Comparison of ENCODE assay signal across 1 cellular context in the genomic region with DNA sequence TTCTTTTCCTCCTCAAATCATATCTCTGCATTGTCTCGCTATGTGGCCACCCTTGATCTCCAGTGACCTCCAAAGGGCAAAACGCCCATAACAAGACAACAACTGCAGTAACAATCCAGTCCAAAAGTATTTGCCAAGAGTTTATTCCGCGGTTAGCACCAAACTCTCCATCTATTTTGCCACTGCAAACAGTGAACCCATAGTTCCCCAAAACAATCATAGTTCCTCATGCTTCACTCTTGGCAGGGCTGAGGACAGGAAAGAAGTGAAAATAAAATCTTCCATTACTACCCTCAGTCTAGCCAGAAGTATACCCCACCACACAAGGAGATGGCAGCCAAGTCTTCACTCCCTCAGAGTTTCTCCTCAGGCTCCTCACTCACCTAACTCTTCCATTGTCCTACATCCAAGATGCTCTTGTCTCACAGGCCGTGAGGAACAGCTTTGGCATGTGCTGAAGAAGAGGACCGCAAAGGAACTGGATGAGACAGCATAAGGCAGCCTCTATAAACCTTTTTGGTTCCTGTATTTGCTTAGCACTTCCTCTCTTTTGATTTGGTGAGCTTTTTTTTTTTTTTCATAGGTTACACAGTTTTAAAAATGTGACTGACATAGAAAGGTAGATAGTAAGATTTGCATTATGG.
TF ChIP-seq lines count a peak whose summit lies in the region.

Gene LPXN (minus strand): TSS at position 480 of the 644 bp plus-strand sequence. CDS start 84 bp downstream, at position 396.

TF ChIP-seq in GM23338, 12 proteins besides CTCF, POLR2A, EP300 and RAD21 (continued from another document):
- TF ChIP-seq ZNF462 (CRISPR knock-in tag; IDR thresholded peaks at IDR 0.05), result no peak
- TF ChIP-seq ZNF331 (CRISPR knock-in tag; IDR thresholded peaks at IDR 0.05; ENCODE audit: low read depth), result no peak
- no peak for TF ChIP-seq NANOG (IDR thresholded peaks at IDR 0.05; ENCODE audit: borderline replicate concordance)
- no peak for TF ChIP-seq STAT1 (IDR thresholded peaks at IDR 0.05; ENCODE audit: unreplicated experiment)
